ENCODE assay signal across 8 cellular contexts in the genomic region with DNA sequence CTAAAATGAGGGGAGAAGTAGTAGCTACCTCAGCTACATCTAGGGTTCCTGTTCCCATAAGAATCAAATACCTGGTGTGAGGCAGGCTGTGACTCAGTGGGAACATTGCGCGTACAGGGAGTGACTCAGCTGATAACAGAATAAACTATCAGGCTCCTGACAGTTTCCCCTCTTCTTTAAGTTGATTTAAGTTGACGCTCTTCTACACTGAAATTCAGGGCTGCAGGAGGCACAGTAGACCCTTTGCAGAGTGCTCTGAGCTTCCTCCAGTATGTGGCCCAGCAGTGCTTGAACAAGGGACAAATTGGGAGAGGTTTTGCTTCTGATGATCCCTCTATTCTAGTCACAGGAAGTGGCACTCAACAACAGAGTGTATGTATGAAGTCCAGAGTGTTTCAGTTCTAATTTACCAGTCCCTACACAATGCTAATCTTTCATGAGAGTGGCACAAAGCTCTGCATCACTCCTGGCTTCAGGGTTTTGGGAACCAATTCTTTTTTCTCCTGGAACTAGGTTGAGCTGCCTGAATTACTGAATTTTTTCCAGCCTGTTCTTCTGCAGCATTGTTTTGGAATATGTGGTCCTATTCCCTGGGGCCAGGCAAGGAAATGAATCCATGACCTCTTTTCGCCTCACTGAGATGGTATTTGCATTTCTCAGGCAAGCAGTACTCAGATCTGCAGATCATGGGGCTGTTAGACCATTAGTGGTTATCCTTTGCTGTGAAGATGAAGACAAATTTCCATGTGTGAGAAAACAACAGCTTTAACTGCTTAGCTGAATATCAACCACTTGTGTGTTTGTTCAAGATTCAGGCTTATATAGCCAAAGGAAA. TPM values are rescaled to one million over a fixed set of nuclear protein-coding genes. Genes with fewer than 3 reads are reported as not detected.
DNase-seq lines count a peak whose midpoint lies in the region; ATAC-seq and TF ChIP-seq lines count a peak whose summit lies in the region.

No MANE protein-coding gene starts in this region.

- peak overlapping the region; percentile 48 for H3K4me3 Mint-ChIP-seq in natural killer cell treated with Interleukin-12 subunit alpha and Interleukin-12 subunit beta and Interleukin-15 and Interleukin-18, amount 100 ng/mL, for 72 hours
- H3K4me3 Mint-ChIP-seq in natural killer cell (no peak overlapping the region), T-helper 17 cell (no peak overlapping the region)

- 51 to 75% methylated on average over 2 to 4 of the region's 4 CpGs for WGBS in gastroesophageal sphincter (ENCODE audit: low coverage in 1 of 2), 2 donors
- whole genome bisulfite sequencing in transverse colon (ENCODE audit: low coverage in 1 of 2), 2 donors, result 64 to 71% methylated on average over 1 to 4 of the region's 4 CpGs

- H3K27ac Mint-ChIP-seq in natural killer cell treated with Interleukin-12 subunit alpha and Interleukin-12 subunit beta and Interleukin-15 and Interleukin-18, amount 100 ng/mL, for 72 hours, result peak overlapping the region; percentile 79 to 88
- H3K27ac Mint-ChIP-seq in natural killer cell (no peak overlapping the region), T-helper 17 cell (peak overlapping the region; percentile 92)

- peaks cover 8 to 68% (median 14%) of the 10 kb centered on the region in 3 donors for H3K4me1 ChIP-seq in gastroesophageal sphincter
- H3K4me1 ChIP-seq in transverse colon, result peaks cover 0 to 39% (median 6%) of the 10 kb centered on the region in 4 donors

- no peaks in the 10 kb centered on the region for H3K9me3 ChIP-seq in T-helper 17 cell (ENCODE audit: control insufficient read depth, low read length, poor library complexity, severe bottlenecking)
- no peaks in the 10 kb centered on the region for H3K9me3 ChIP-seq in gastroesophageal sphincter
- no peaks in the 10 kb centered on the region for H3K9me3 ChIP-seq in transverse colon

- peaks cover 0 to 5% of the 10 kb centered on the region in 2 donors for H3K27me3 Mint-ChIP-seq in natural killer cell treated with Interleukin-12 subunit alpha and Interleukin-12 subunit beta and Interleukin-15 and Interleukin-18, amount 100 ng/mL, for 72 hours
- peaks cover 0 to 2% of the 10 kb centered on the region in 2 donors for H3K27me3 Mint-ChIP-seq in natural killer cell (ENCODE audit: low read depth in 2 of 2)
- no peaks in the 10 kb centered on the region for H3K27me3 Mint-ChIP-seq in T-helper 17 cell

- in situ Hi-C loops in transverse colon (cut with MboI; ENCODE audit: low pct_ligation_motif_present in 1 of 4, low pct_unique_long_range_greater_than_20kb in 1 of 4, low sequenced_read_pairs in 3 of 4), result loop anchor here in 3 of 4 donors (5.0 to 10.0 kb wide), 3 partner anchors 49 to 64 kb away; partner anchors contain the start of gene P2RY14 (in 1 of the 3)

- H3K4me3 ChIP-seq in gastroesophageal sphincter (no peak overlapping the region), transverse colon (no peak overlapping the region)

- ATAC-seq in natural killer cell treated with Interleukin-12 subunit alpha and Interleukin-12 subunit beta and Interleukin-15 and Interleukin-18, amount 100 ng/mL, for 72 hours, result peak; percentile 13 to 38
- no peak for ATAC-seq in natural killer cell
- no peak for ATAC-seq in T-helper 17 cell
- no peak for ATAC-seq in gastroesophageal sphincter

- H3K4me1 Mint-ChIP-seq in natural killer cell treated with Interleukin-12 subunit alpha and Interleukin-12 subunit beta and Interleukin-15 and Interleukin-18, amount 100 ng/mL, for 72 hours (ENCODE audit: low read depth in 2 of 2), result peaks cover 60 to 66% of the 10 kb centered on the region in 2 donors
- peaks cover 47 to 52% of the 10 kb centered on the region in 2 donors for H3K4me1 Mint-ChIP-seq in natural killer cell
- H3K4me1 Mint-ChIP-seq in T-helper 17 cell, result peaks cover 49% of the 10 kb centered on the region

- H3K27me3 ChIP-seq in gastroesophageal sphincter (no peaks in the 10 kb centered on the region), transverse colon (no peaks in the 10 kb centered on the region)

- intact Hi-C loops in natural killer cell (cut with micrococcal nuclease) (loop anchor here (5.0 kb wide), 1 partner anchor 609 kb away; no protein-coding TSS in a partner anchor), transverse colon (cut with DNase I; ENCODE audit: low total_unique reads) (loop anchor here (5.0 kb wide), 1 partner anchor 99 kb away; the partner anchor contains the start of gene P2RY13)

- DNase-seq in natural killer cell treated with Interleukin-12 subunit alpha and Interleukin-12 subunit beta and Interleukin-15 and Interleukin-18, amount 100 ng/mL, for 72 hours (ENCODE audit: low spot score), result no peak
- DNase-seq in natural killer cell (no peak), T-helper 17 cell (no peak), transverse colon (no peak), ureter (ENCODE audit: low spot score) (no peak), GM19238 (ENCODE audit: insufficient read length, low spot score) (no peak)
- DNase-seq in effector CD8-positive, alpha-beta T cell (lab: John Stamatoyannopoulos, UW), result no peak

- TF ChIP-seq CTCF in natural killer cell (IDR thresholded peaks at IDR 0.05) (no peak), gastroesophageal sphincter (IDR thresholded peaks at IDR 0.05) (no peak), transverse colon (IDR thresholded peaks at IDR 0.05) (no peak)

- TF ChIP-seq EP300 in gastroesophageal sphincter (IDR thresholded peaks at IDR 0.05) (no peak), transverse colon (IDR thresholded peaks at IDR 0.05; ENCODE audit: low read depth) (no peak)

- no peaks in the 10 kb centered on the region for H3K36me3 ChIP-seq in gastroesophageal sphincter
- no peaks in the 10 kb centered on the region for H3K36me3 ChIP-seq in transverse colon

- H3K36me3 Mint-ChIP-seq in natural killer cell treated with Interleukin-12 subunit alpha and Interleukin-12 subunit beta and Interleukin-15 and Interleukin-18, amount 100 ng/mL, for 72 hours, result no peaks in the 10 kb centered on the region
- no peaks in the 10 kb centered on the region for H3K36me3 Mint-ChIP-seq in natural killer cell
- H3K36me3 Mint-ChIP-seq in T-helper 17 cell (ENCODE audit: low read depth), result peaks cover 3% of the 10 kb centered on the region

- H3K27ac ChIP-seq in gastroesophageal sphincter (peak overlapping the region in 3 of 4 donors; percentile 57 to 74 (median 63)), transverse colon (peak overlapping the region; percentile 23 to 56 (median 45))

- TF ChIP-seq POLR2A in gastroesophageal sphincter (IDR thresholded peaks at IDR 0.05) (no peak), transverse colon (IDR thresholded peaks at IDR 0.05) (no peak)

- H3K9me3 Mint-ChIP-seq in natural killer cell treated with Interleukin-12 subunit alpha and Interleukin-12 subunit beta and Interleukin-15 and Interleukin-18, amount 100 ng/mL, for 72 hours, result no peaks in the 10 kb centered on the region
- no peaks in the 10 kb centered on the region for H3K9me3 Mint-ChIP-seq in natural killer cell

RNA-seq across cellular contexts. Expression of gene GPR171, which starts 25.5 kb away (rescaled TPM):
- 10 to 100 TPM; 21.3 to 66.1 TPM for total RNA-seq in natural killer cell treated with Interleukin-12 subunit alpha and Interleukin-12 subunit beta and Interleukin-15 and Interleukin-18, amount 100 ng/mL, for 72 hours
- 1 to 10 TPM; 3.4 to 9.0 (median 8.2) TPM for total RNA-seq in natural killer cell
- total RNA-seq in T-helper 17 cell, result 10 to 100 TPM; 20.7 to 33.8 TPM
- total RNA-seq in gastroesophageal sphincter, result 1 to 10 TPM in 2 of 4 donors, under 1 TPM in 2; 0.31 to 4.3 (median 1.2) TPM
- total RNA-seq in transverse colon, result 1 to 10 TPM in 2 of 4 donors, not detected in 2; 3.8 to 6.8 TPM
- 4.7 TPM for total RNA-seq in ureter

RNA-seq across cellular contexts. Expression of gene P2RY14, which starts 49.8 kb away (rescaled TPM):
- total RNA-seq in natural killer cell treated with Interleukin-12 subunit alpha and Interleukin-12 subunit beta and Interleukin-15 and Interleukin-18, amount 100 ng/mL, for 72 hours, result 1 to 10 TPM; 2.0 to 2.1 TPM
- under 1 TPM; 0.25 to 0.93 (median 0.31) TPM for total RNA-seq in natural killer cell
- under 1 TPM; 0.26 to 0.90 TPM for total RNA-seq in T-helper 17 cell
- total RNA-seq in gastroesophageal sphincter, result 10 to 100 TPM in 3 of 4 donors, 1 to 10 TPM in 1; 1.8 to 90.5 (median 16.2) TPM
- total RNA-seq in transverse colon, result 10 to 100 TPM in 1 of 4 donors, 1 to 10 TPM in 1, under 1 TPM in 1, not detected in 1; 0.60 to 11.3 (median 7.2) TPM
- 0.68 TPM for total RNA-seq in ureter

Comparison
In these comparisons a context has a peak if more than half of its experiments do, and no peak if none do; other contexts are left out.
1. ATAC-seq: peak in natural killer cell treated with Interleukin-12 subunit alpha and Interleukin-12 subunit beta and Interleukin-15 and Interleukin-18, amount 100 ng/mL, for 72 hours (2 of 2); none in natural killer cell (0 of 3), T-helper 17 cell (single experiment) and gastroesophageal sphincter (single experiment).
2. H3K27ac Mint-ChIP-seq: peak in natural killer cell treated with Interleukin-12 subunit alpha and Interleukin-12 subunit beta and Interleukin-15 and Interleukin-18, amount 100 ng/mL, for 72 hours (2 of 2) and T-helper 17 cell (single experiment); none in natural killer cell (0 of 2).